30 cellular contexts compared by ENCODE assay signal in the genomic region with DNA sequence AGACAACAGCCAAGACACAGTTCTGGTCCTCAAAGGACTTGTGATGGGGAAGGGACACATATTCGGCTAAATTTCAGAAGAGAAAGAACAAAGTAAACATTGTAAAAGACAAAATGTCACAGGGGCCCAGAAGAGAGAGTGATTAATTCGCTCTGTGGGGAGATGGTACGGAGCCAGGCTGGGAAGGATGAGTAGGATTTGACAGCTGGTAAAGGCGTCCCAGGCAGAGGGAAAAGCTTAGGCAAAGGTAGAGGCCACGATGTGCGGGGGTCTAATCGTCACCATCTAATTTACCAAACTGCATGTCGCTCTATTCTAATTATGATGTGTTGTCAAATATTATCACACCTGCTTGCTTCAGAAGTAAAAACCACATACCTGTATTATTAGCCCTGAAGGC.
"Had no signal": no experiment of that assay in that cellular context is flagged by ENCODE, and none has a peak within 500 bp of the region (broad histone marks: within the 10 kb centered on the region; RNA-seq: fewer than 3 reads in every experiment).

No MANE protein-coding gene starts in this region.

- H3K27ac ChIP-seq: epithelial cell of prostate, gastroesophageal sphincter, heart left ventricle, left lung, neural progenitor cell, parathyroid adenoma, right lobe of liver, suprapubic skin, transverse colon, upper lobe of right lung, uterus had no signal

- H3K4me3 Mint-ChIP-seq: naive thymus-derived CD4-positive, alpha-beta T cell; nephron; neural progenitor cell; stimulated activated naive CD8-positive, alpha-beta T cell treated with anti-CD3 and anti-CD28 coated beads, Interleukin-15, amount 100 ng/mL, for 72 hours had no signal

- H3K4me1 ChIP-seq: gastroesophageal sphincter, left lung, neural progenitor cell, parathyroid adenoma, suprapubic skin, upper lobe of right lung, uterus had no signal

- H3K36me3 ChIP-seq: gastroesophageal sphincter, heart left ventricle, left lung, neural progenitor cell, right lobe of liver, suprapubic skin, transverse colon, upper lobe of right lung, uterus had no signal

- H3K4me1 Mint-ChIP-seq: stimulated activated naive CD8-positive, alpha-beta T cell treated with anti-CD3 and anti-CD28 coated beads, Interleukin-15, amount 100 ng/mL, for 72 hours had no signal

- FAIRE-seq: islet of Langerhans, small intestine had no signal

- H3K4me3 ChIP-seq: dorsolateral prefrontal cortex, gastroesophageal sphincter, heart left ventricle, left lung, neural progenitor cell, right lobe of liver, suprapubic skin, transverse colon, upper lobe of right lung, uterus had no signal

- H3K27me3 Mint-ChIP-seq: stimulated activated naive CD8-positive, alpha-beta T cell treated with anti-CD3 and anti-CD28 coated beads, Interleukin-15, amount 100 ng/mL, for 72 hours had no signal

- H2AFZ ChIP-seq: neural progenitor cell, parathyroid adenoma had no signal

- H3K4me2 ChIP-seq: neural progenitor cell had no signal

- ATAC-seq: esophagus mucosa; gastroesophageal sphincter; heart left ventricle; left cardiac atrium; left lung; naive thymus-derived CD4-positive, alpha-beta T cell; right lobe of liver; stimulated activated naive CD8-positive, alpha-beta T cell treated with anti-CD3 and anti-CD28 coated beads, Interleukin-15, amount 100 ng/mL, for 72 hours; upper lobe of right lung had no signal

- H3K27me3 ChIP-seq: dorsolateral prefrontal cortex, gastroesophageal sphincter, heart left ventricle, left lung, right lobe of liver, suprapubic skin, transverse colon, upper lobe of right lung, uterus had no signal

- H3K79me2 ChIP-seq: parathyroid adenoma had no signal

- H3K36me3 Mint-ChIP-seq: naive thymus-derived CD4-positive, alpha-beta T cell; neural progenitor cell had no signal

- H3K9ac ChIP-seq: neural progenitor cell, parathyroid adenoma had no signal

- H3K9me3 ChIP-seq: gastroesophageal sphincter, heart left ventricle, left lung, right lobe of liver, suprapubic skin, transverse colon, upper lobe of right lung, uterus had no signal

- DNase-seq: dorsolateral prefrontal cortex; effector CD4-positive, alpha-beta T cell; foreskin fibroblast; heart left ventricle; hippocampal formation; left cardiac atrium; left lung; mammary epithelial cell; mesendoderm; midbrain; naive thymus-derived CD4-positive, alpha-beta T cell; right lobe of liver; small intestine; stimulated activated CD4-positive, alpha-beta T cell treated with anti-CD3 and anti-CD28 coated beads, Interleukin-15, amount 100 ng/mL, for 24 hours; stimulated activated CD4-positive, alpha-beta T cell treated with anti-CD3 and anti-CD28 coated beads, Interleukin-4, amount 100 ng/mL, for 1 hour; stimulated activated CD8-positive, alpha-beta memory T cell treated with anti-CD3 and anti-CD28 coated beads, Interleukin-4, amount 100 ng/mL, for 48 hours; stimulated activated naive CD4-positive, alpha-beta T cell; stimulated activated naive CD8-positive, alpha-beta T cell treated with anti-CD3 and anti-CD28 coated beads, Interleukin-15, amount 100 ng/mL, for 72 hours; transverse colon; upper lobe of right lung; uterus had no signal

- H3K9me3 Mint-ChIP-seq: naive thymus-derived CD4-positive, alpha-beta T cell; nephron; neural progenitor cell; stimulated activated naive CD8-positive, alpha-beta T cell treated with anti-CD3 and anti-CD28 coated beads, Interleukin-15, amount 100 ng/mL, for 72 hours had no signal

- H3K27ac Mint-ChIP-seq: naive thymus-derived CD4-positive, alpha-beta T cell; nephron; neural progenitor cell; progenitor cell of endocrine pancreas had no signal
